27 cellular contexts compared by ENCODE assay signal in genomic region chr4:74314329-74314728, GRCh38. TPM values are rescaled to one million over a fixed set of nuclear protein-coding genes. Genes with fewer than 3 reads are reported as not detected.
"Had no signal": no experiment of that assay in that cellular context is flagged by ENCODE, and none has a peak within 500 bp of the region (broad histone marks: within the 10 kb centered on the region; RNA-seq: fewer than 3 reads in every experiment).

No MANE protein-coding gene starts in this region.

- H3K4me3 ChIP-seq: coronary artery, dorsolateral prefrontal cortex, esophagus squamous epithelium, gastrocnemius medialis, heart right ventricle, left lung, lower lobe of right lung, mucosa of descending colon had no signal

- DNase-seq: dermis blood vessel endothelial cell; dorsolateral prefrontal cortex; effector CD4-positive, alpha-beta T cell; effector memory CD4-positive, alpha-beta T cell; erythroblast; esophagus squamous epithelium; foreskin fibroblast; foreskin melanocyte; gastrocnemius medialis; glutamatergic neuron; head of caudate nucleus; heart right ventricle; hippocampal formation; left cardiac atrium; left lung; lower lobe of right lung; mesenchymal stem cell; mucosa of descending colon; naive B cell; naive thymus-derived CD8-positive, alpha-beta T cell had no signal

- H3K27ac ChIP-seq: coronary artery, dorsolateral prefrontal cortex, esophagus squamous epithelium, gastrocnemius medialis, heart right ventricle, left lung, lower lobe of right lung had no signal

- ATAC-seq: esophagus mucosa; gastrocnemius medialis; heart right ventricle; left cardiac atrium; left lung; lower lobe of right lung; mucosa of descending colon; naive thymus-derived CD8-positive, alpha-beta T cell had no signal

- H3K4me3 Mint-ChIP-seq: mesothelial cell of epicardium; naive B cell; naive thymus-derived CD8-positive, alpha-beta T cell had no signal

- H3K27me3 Mint-ChIP-seq: naive B cell had no signal

- H3K27ac Mint-ChIP-seq: mesothelial cell of epicardium; naive thymus-derived CD8-positive, alpha-beta T cell had no signal

- H3K36me3 Mint-ChIP-seq: mesothelial cell of epicardium; naive B cell; naive thymus-derived CD8-positive, alpha-beta T cell had no signal

- H3K9me3 Mint-ChIP-seq: mesothelial cell of epicardium; naive B cell; naive thymus-derived CD8-positive, alpha-beta T cell had no signal

RNA-seq across cellular contexts. Expression of gene EPGN, which starts 6.1 kb away (rescaled TPM):
- total RNA-seq: gastrocnemius medialis, lung microvascular endothelial cell, mesenteric fat pad, mucosa of descending colon, myocyte had no signal

RNA-seq across cellular contexts. Expression of gene EREG, which starts 50.6 kb away (rescaled TPM):
- total RNA-seq: endothelial cell of umbilical vein; lung microvascular endothelial cell; myocyte; naive thymus-derived CD8-positive, alpha-beta T cell had no signal
